ENCODE assay signal across 7 cellular contexts in genomic region chr1:9803003-9803918, GRCh38. TPM values are rescaled to one million over a fixed set of nuclear protein-coding genes. Genes with fewer than 3 reads are reported as not detected.
DNase-seq lines count a peak whose midpoint lies in the region; TF ChIP-seq lines count a peak whose summit lies in the region.
"Not testable (repeated sequence)": the region's sequence is repeated elsewhere in the genome, so short reads cannot be mapped to it uniquely, and the experiment has no call there.

No MANE protein-coding gene starts in this region.

- H3K4me3 Mint-ChIP-seq in CD8-positive, alpha-beta memory T cell: peak overlapping the region in 1 of 7 donors; percentile 42

- CTCF ChIA-PET in CD8-positive, alpha-beta memory T cell (lab: Charles Lee): interaction anchor here (1.0 to 1.8 kb wide), 4 partner anchors 16 to 23 kb away, joined by 3 to 7 read pairs (median 4); no protein-coding TSS in a partner anchor
- CTCF ChIA-PET in RWPE1 (lab: Yijun Ruan, JAX): interaction anchor here (0.6 kb wide), 1 partner anchor 45 kb away, joined by 4 read pairs; no protein-coding TSS in a partner anchor

- not testable (repeated sequence) for DNase-seq in CD8-positive, alpha-beta memory T cell; RWPE1 (ENCODE audit: low spot score); esophagus squamous epithelium (lab: John Stamatoyannopoulos, UW)
- DNase-seq in NCI-H2029 (lab: John Stamatoyannopoulos, UW): peak; percentile 27
- DNase-seq in NCI-H524 (lab: John Stamatoyannopoulos, UW): peak; percentile 58 to 63
- peak; percentile 44 for DNase-seq in activated effector memory CD4-positive, alpha-beta T cell treated with anti-CD3 and anti-CD28 coated beads, Interleukin-2, amount 50 U/mL, for 16 hours

- H3K27ac Mint-ChIP-seq in CD8-positive, alpha-beta memory T cell: peak overlapping the region in 6 of 8 donors; percentile 27 to 83 (median 52)

- intact Hi-C loops in esophagus squamous epithelium (cut with DNase I): not testable (repeated sequence)

- H3K36me3 ChIP-seq in CD8-positive, alpha-beta memory T cell (ENCODE audit: insufficient read depth, low read length); esophagus squamous epithelium; mucosa of rectum (ENCODE audit: control insufficient read depth in 2 of 2, insufficient read depth in 2 of 2, low read length in 2 of 2): not testable (repeated sequence)

- not testable (repeated sequence) for TF ChIP-seq CTCF in RWPE1 (conservative IDR thresholded peaks at IDR 0.05; ENCODE audit: low read depth); esophagus squamous epithelium (IDR thresholded peaks at IDR 0.05)

- H3K4me3 ChIP-seq in CD8-positive, alpha-beta memory T cell (ENCODE audit: low read length); esophagus squamous epithelium; mucosa of rectum (ENCODE audit: low read length in 2 of 2): not testable (repeated sequence)

- peaks cover 0 to 11% (median 0%) of the 10 kb centered on the region in 3 donors for H3K36me3 Mint-ChIP-seq in CD8-positive, alpha-beta memory T cell

- not testable (repeated sequence) for H3K27me3 Mint-ChIP-seq in CD8-positive, alpha-beta memory T cell

- POLR2A ChIA-PET in CD8-positive, alpha-beta memory T cell (lab: Charles Lee); RWPE1 (lab: Yijun Ruan, JAX; ENCODE audit: low non-redundant PET): not testable (repeated sequence)

- H3K9ac ChIP-seq in mucosa of rectum (ENCODE audit: low read depth in 1 of 2, low read length in 2 of 2): not testable (repeated sequence)

- WGBS in esophagus squamous epithelium, 2 donors: 75 to 80% methylated on average over 13 of the region's 13 CpGs

- H3K27me3 ChIP-seq in CD8-positive, alpha-beta memory T cell (ENCODE audit: insufficient read depth, low read length, poor library complexity, severe bottlenecking); esophagus squamous epithelium; mucosa of rectum (ENCODE audit: control insufficient read depth in 2 of 2, insufficient read depth in 2 of 2, low read length in 2 of 2): not testable (repeated sequence)

- H3K9me3 ChIP-seq in CD8-positive, alpha-beta memory T cell (ENCODE audit: low read length); esophagus squamous epithelium; mucosa of rectum (ENCODE audit: control insufficient read depth in 2 of 2, low read length in 2 of 2): not testable (repeated sequence)

- not testable (repeated sequence) for H3K27ac ChIP-seq in CD8-positive, alpha-beta memory T cell (ENCODE audit: low read depth, low read length)
- peak overlapping the region; percentile 41; the same call in 1 of the 2 replicates for H3K27ac ChIP-seq in RWPE1
- peak overlapping the region in 3 of 4 donors; percentile 82 to 85 (median 84) for H3K27ac ChIP-seq in esophagus squamous epithelium
- peak overlapping the region; percentile 74 to 89 for H3K27ac ChIP-seq in mucosa of rectum (ENCODE audit: low read depth in 2 of 2, low read length in 2 of 2)

- H3K4me1 Mint-ChIP-seq in CD8-positive, alpha-beta memory T cell: peaks cover 38 to 70% (median 64%) of the 10 kb centered on the region in 3 donors

- not testable (repeated sequence) for TF ChIP-seq POLR2A in esophagus squamous epithelium (IDR thresholded peaks at IDR 0.05)

- H3K9me3 Mint-ChIP-seq in CD8-positive, alpha-beta memory T cell: not testable (repeated sequence)

- H3K4me1 ChIP-seq in CD8-positive, alpha-beta memory T cell (ENCODE audit: insufficient read depth, low read length): peaks cover 35% of the 10 kb centered on the region
- peaks cover 7 to 69% (median 18%) of the 10 kb centered on the region in 3 donors for H3K4me1 ChIP-seq in esophagus squamous epithelium
- H3K4me1 ChIP-seq in mucosa of rectum (ENCODE audit: control insufficient read depth in 2 of 2, insufficient read depth in 2 of 2, low read length in 2 of 2): peaks cover 15 to 23% of the 10 kb centered on the region in 2 donors

RNA-seq across cellular contexts. Expression of gene CLSTN1, which starts 20.5 kb away (rescaled TPM):
- 10 to 100 TPM; 38.4 to 40.8 TPM for total RNA-seq in CD8-positive, alpha-beta memory T cell
- 48.2 TPM for polyA plus RNA-seq in CD8-positive, alpha-beta memory T cell
- 10 to 100 TPM; 57.3 to 68.4 (median 65.3) TPM for total RNA-seq in esophagus squamous epithelium
